In genomic region chr1:7993593-7994479, GRCh38 we compare ENCODE assay signal across 11 cellular contexts. TPM values are rescaled to one million over a fixed set of nuclear protein-coding genes. Genes with fewer than 3 reads are reported as not detected.
DNase-seq lines count a peak whose midpoint lies in the region; ATAC-seq and TF ChIP-seq lines count a peak whose summit lies in the region.
"Had no signal": no experiment of that assay in that cellular context is flagged by ENCODE, and none has a peak within 500 bp of the region (broad histone marks: within the 10 kb centered on the region; RNA-seq: fewer than 3 reads in every experiment).

No MANE protein-coding gene starts in this region.

- H3K4me3 Mint-ChIP-seq in naive thymus-derived CD4-positive, alpha-beta T cell, result no peak overlapping the region

- H3K9me3 ChIP-seq in adrenal gland (replicated peaks in 1 of 3), result no peaks in the 10 kb centered on the region
- no peaks in the 10 kb centered on the region for H3K9me3 ChIP-seq in naive thymus-derived CD4-positive, alpha-beta T cell (ENCODE audit: control insufficient read depth in 2 of 3, low read length in 3 of 3)
- H3K9me3 ChIP-seq: psoas muscle had no signal

- DNase-seq in GM04503 (ENCODE audit: low read depth), result peak; percentile 39
- peak; percentile 77 for DNase-seq in fibroblast of peridontal ligament (ENCODE audit: extremely low read depth)
- no peak for DNase-seq in adrenal gland
- no peak for DNase-seq in stimulated activated CD4-positive, alpha-beta T cell treated with anti-CD3 and anti-CD28 coated beads, Interleukin-4, amount 100 ng/mL, for 24 hours
- no peak for DNase-seq in naive thymus-derived CD4-positive, alpha-beta T cell
- no peak for DNase-seq in COLO668 (lab: John Stamatoyannopoulos, UW; ENCODE audit: unreplicated experiment)
- DNase-seq: activated naive CD4-positive, alpha-beta T cell treated with Interleukin-2 at 50 U/mL for 16 hours; psoas muscle; SHP77 had no signal

- H3K4me1 Mint-ChIP-seq in naive thymus-derived CD4-positive, alpha-beta T cell, result peaks cover 0 to 4% (median 0%) of the 10 kb centered on the region in 7 donors

- H3K27ac ChIP-seq in adrenal gland, result no peak overlapping the region
- H3K27ac ChIP-seq in naive thymus-derived CD4-positive, alpha-beta T cell (ENCODE audit: low read depth, low read length), result no peak overlapping the region
- H3K27ac ChIP-seq: psoas muscle had no signal

- POLR2A ChIA-PET in naive thymus-derived CD4-positive, alpha-beta T cell (lab: Charles Lee), result interaction anchor here (0.6 kb wide), 1 partner anchor 683 kb away, joined by 3 read pairs; no protein-coding TSS in a partner anchor

- ATAC-seq in GM21447 (IDR thresholded peaks at IDR 0.05; ENCODE audit: unreplicated experiment) (peak; percentile 68), HG03521 (IDR thresholded peaks at IDR 0.05; ENCODE audit: unreplicated experiment) (peak; percentile 82)
- ATAC-seq in naive thymus-derived CD4-positive, alpha-beta T cell, result no peak
- ATAC-seq: psoas muscle had no signal

- H3K4me1 ChIP-seq in adrenal gland (replicated peaks in 1 of 2), result no peaks in the 10 kb centered on the region
- H3K4me1 ChIP-seq in naive thymus-derived CD4-positive, alpha-beta T cell (ENCODE audit: control insufficient read depth in 2 of 2, insufficient read depth in 2 of 2, low read length in 2 of 2), result no peaks in the 10 kb centered on the region
- H3K4me1 ChIP-seq: psoas muscle had no signal

- no peaks in the 10 kb centered on the region for H3K36me3 ChIP-seq in adrenal gland (replicated peaks in 1 of 2)
- peaks cover 0 to 10% (median 0%) of the 10 kb centered on the region in 3 experiments for H3K36me3 ChIP-seq in naive thymus-derived CD4-positive, alpha-beta T cell (ENCODE audit: control insufficient read depth in 2 of 3, insufficient read depth in 3 of 3, low read length in 3 of 3)

- TF ChIP-seq POLR2A in adrenal gland (IDR thresholded peaks at IDR 0.05), result no peak

- no peaks in the 10 kb centered on the region for H3K27me3 Mint-ChIP-seq in naive thymus-derived CD4-positive, alpha-beta T cell

- TF ChIP-seq CTCF in adrenal gland (IDR thresholded peaks at IDR 0.05), result no peak

- peak overlapping the region in 1 of 9 donors; percentile 42 for H3K27ac Mint-ChIP-seq in naive thymus-derived CD4-positive, alpha-beta T cell

- H3K4me3 ChIP-seq in adrenal gland, result no peak overlapping the region
- no peak overlapping the region for H3K4me3 ChIP-seq in naive thymus-derived CD4-positive, alpha-beta T cell (ENCODE audit: low read length)
- H3K4me3 ChIP-seq: psoas muscle had no signal

- no peaks in the 10 kb centered on the region for H3K27me3 ChIP-seq in adrenal gland
- H3K27me3 ChIP-seq in naive thymus-derived CD4-positive, alpha-beta T cell (ENCODE audit: control insufficient read depth in 2 of 2, insufficient read depth in 2 of 2, low read length in 2 of 2), result no peaks in the 10 kb centered on the region

- H3K36me3 Mint-ChIP-seq in naive thymus-derived CD4-positive, alpha-beta T cell, result peaks cover 0 to 38% (median 14%) of the 10 kb centered on the region in 5 donors

- CTCF ChIA-PET in naive thymus-derived CD4-positive, alpha-beta T cell (lab: Charles Lee), result no interaction called here

- 86 to 91% (median 89%) methylated on average over 18 to 19 of the region's 19 CpGs for WGBS in adrenal gland, 4 donors

- intact Hi-C loops in adrenal gland (cut with DNase I), result no loop called here
- intact Hi-C loops in naive thymus-derived CD4-positive, alpha-beta T cell (cut with micrococcal nuclease), result no loop called here

- no peaks in the 10 kb centered on the region for H3K9me3 Mint-ChIP-seq in naive thymus-derived CD4-positive, alpha-beta T cell

RNA-seq across cellular contexts. Expression of gene ERRFI1, which starts 32.3 kb away (rescaled TPM):
- 10 to 100 TPM; 16.0 to 71.5 (median 29.0) TPM for total RNA-seq in adrenal gland
- 10 to 100 TPM; 14.4 to 29.8 (median 16.0) TPM for polyA plus RNA-seq in adrenal gland
- total RNA-seq in naive thymus-derived CD4-positive, alpha-beta T cell, result 1 to 10 TPM in 2 of 5 experiments, under 1 TPM in 3; 0.36 to 1.7 (median 0.98) TPM
- under 1 TPM; 0.18 to 0.56 TPM for polyA plus RNA-seq in naive thymus-derived CD4-positive, alpha-beta T cell

RNA-seq across cellular contexts. Expression of gene PARK7, which starts 32.3 kb away (rescaled TPM):
- 100 to 1,000 TPM; 266 to 478 (median 362) TPM for total RNA-seq in adrenal gland
- polyA plus RNA-seq in adrenal gland, result 100 to 1,000 TPM; 274 to 697 (median 537) TPM
- total RNA-seq in naive thymus-derived CD4-positive, alpha-beta T cell, result 100 to 1,000 TPM in 3 of 5 experiments, 10 to 100 TPM in 2; 97.1 to 255 (median 106) TPM
- polyA plus RNA-seq in naive thymus-derived CD4-positive, alpha-beta T cell, result 100 to 1,000 TPM; 325 to 364 TPM

RNA-seq across cellular contexts. Expression of gene TNFRSF9, which starts 53.2 kb away (rescaled TPM):
- under 1 TPM in 4 of 8 donors, not detected in 4; 0.11 to 0.83 (median 0.51) TPM for total RNA-seq in adrenal gland
- polyA plus RNA-seq in adrenal gland, result under 1 TPM; 0.03 to 0.15 (median 0.08) TPM
- 1 to 10 TPM in 1 of 5 experiments, under 1 TPM in 4; 0.11 to 6.6 (median 0.27) TPM for total RNA-seq in naive thymus-derived CD4-positive, alpha-beta T cell
- under 1 TPM in 1 of 2 donors, not detected in 1; 0.10 TPM for polyA plus RNA-seq in naive thymus-derived CD4-positive, alpha-beta T cell

Comparison
In these comparisons a context has a peak if more than half of its experiments do, and no peak if none do; other contexts are left out.
1. DNase-seq: peak in GM04503 (single experiment) and fibroblast of peridontal ligament (single experiment); none in adrenal gland (0 of 7), stimulated activated CD4-positive, alpha-beta T cell treated with anti-CD3 and anti-CD28 coated beads, Interleukin-4, amount 100 ng/mL, for 24 hours (single experiment), naive thymus-derived CD4-positive, alpha-beta T cell (0 of 9) and COLO668 (single experiment).
2. RNA of gene ERRFI1, which starts 32.3 kb away (total RNA-seq): 16.0 to 71.5 TPM in adrenal gland; 0.36 to 1.7 TPM in naive thymus-derived CD4-positive, alpha-beta T cell; every median in the first group is over 4 times any median in the second.